ENCODE assay signal across 12 cellular contexts in genomic region chr14:63875311-63875710, GRCh38. TPM values are rescaled to one million over a fixed set of nuclear protein-coding genes. Genes with fewer than 3 reads are reported as not detected.
DNase-seq lines count a peak whose midpoint lies in the region; ATAC-seq, FAIRE-seq and TF ChIP-seq lines count a peak whose summit lies in the region.
"Had no signal": no experiment of that assay in that cellular context is flagged by ENCODE, and none has a peak within 500 bp of the region (broad histone marks: within the 10 kb centered on the region; RNA-seq: fewer than 3 reads in every experiment).

No MANE protein-coding gene starts in this region.

- H3K9me3 ChIP-seq in DOHH2 (ENCODE audit: control insufficient read depth, insufficient read depth, low read length) (no peaks in the 10 kb centered on the region), pancreas (no peaks in the 10 kb centered on the region)
- H3K9me3 ChIP-seq in effector memory CD4-positive, alpha-beta T cell (ENCODE audit: control insufficient read depth, low read length) = no peaks in the 10 kb centered on the region
- H3K9me3 ChIP-seq: Peyer's patch had no signal

- no peak overlapping the region for H3K4me3 ChIP-seq in DOHH2 (ENCODE audit: low read length)
- no peak overlapping the region for H3K4me3 ChIP-seq in pancreas
- no peak overlapping the region for H3K4me3 ChIP-seq in effector memory CD4-positive, alpha-beta T cell (ENCODE audit: insufficient read depth, low read depth, low read length, poor library complexity, severe bottlenecking)
- H3K4me3 ChIP-seq: Peyer's patch, skin epidermis had no signal

- H3K9me2 ChIP-seq in DOHH2 (replicated peaks; ENCODE audit: control insufficient read depth, low read length) = no peaks in the 10 kb centered on the region

- POLR2A ChIA-PET in HEK293T (lab: Yijun Ruan, JAX) = no interaction called here

- intact Hi-C loops in pancreas (cut with DNase I) = no loop called here

- DNase-seq in astrocyte of the hippocampus (ENCODE audit: low read depth, low spot score) = peak; percentile 26
- peak in 1 of 2 donors; percentile 74 for DNase-seq in foreskin keratinocyte
- DNase-seq in pancreas = no peak
- DNase-seq in NCI-H2029 treated with DMSO at 0.1 percent for 48 hours (lab: John Stamatoyannopoulos, UW) = no peak
- no peak for DNase-seq in effector memory CD4-positive, alpha-beta T cell
- no peak for DNase-seq in HEK293T (ENCODE audit: extremely low spot score)
- DNase-seq in GM19238 (ENCODE audit: insufficient read length, low spot score) = no peak
- DNase-seq: islet precursor cell, NCI-H2029, Peyer's patch had no signal

- H3F3A ChIP-seq in DOHH2 (ENCODE audit: control insufficient read depth, insufficient read depth) = no peaks in the 10 kb centered on the region

- H3K4me2 ChIP-seq in DOHH2 (ENCODE audit: low read length) = no peak overlapping the region

- peaks cover 80% of the 10 kb centered on the region for H3K4me1 ChIP-seq in DOHH2 (ENCODE audit: control insufficient read depth, low read length)
- peaks cover 28% of the 10 kb centered on the region for H3K4me1 ChIP-seq in foreskin keratinocyte
- H3K4me1 ChIP-seq in pancreas = peaks cover 0 to 14% (median 6%) of the 10 kb centered on the region in 3 donors
- H3K4me1 ChIP-seq in effector memory CD4-positive, alpha-beta T cell (ENCODE audit: control insufficient read depth, insufficient read depth, low read length, poor library complexity, severe bottlenecking) = no peaks in the 10 kb centered on the region

- H3K27me3 ChIP-seq in DOHH2 (ENCODE audit: control insufficient read depth, low read length) (no peaks in the 10 kb centered on the region), foreskin keratinocyte (no peaks in the 10 kb centered on the region), pancreas (no peaks in the 10 kb centered on the region)
- H3K27me3 ChIP-seq in effector memory CD4-positive, alpha-beta T cell (replicated peaks; ENCODE audit: control insufficient read depth, insufficient read depth, low read length, poor library complexity, severe bottlenecking) = no peaks in the 10 kb centered on the region
- H3K27me3 ChIP-seq: Peyer's patch had no signal

- CTCF ChIA-PET in HEK293T (lab: Yijun Ruan, JAX) = no interaction called here

- TF ChIP-seq CTCF in DOHH2 (IDR thresholded peaks at IDR 0.05; ENCODE audit: low read depth, low read length, poor library complexity, severe bottlenecking) (no peak), foreskin keratinocyte (conservative IDR thresholded peaks at IDR 0.05) (no peak), pancreas (IDR thresholded peaks at IDR 0.05) (no peak)

- peaks cover 4% of the 10 kb centered on the region; the same call in 1 of the 2 replicates for H4K20me1 ChIP-seq in DOHH2 (ENCODE audit: control insufficient read depth, insufficient read depth, low read depth, low read length)

- no peak for FAIRE-seq in pancreas (lab: Jason Lieb, UNC)

- WGBS in pancreas, 2 donors = 64 to 75% methylated on average over 2 of the region's 2 CpGs

- H3K79me2 ChIP-seq in DOHH2 (ENCODE audit: control insufficient read depth, low read length) = peaks cover 99% of the 10 kb centered on the region

- H3K27ac ChIP-seq in DOHH2 (ENCODE audit: low read depth, low read length) (peak overlapping the region; percentile 25; the same call in 1 of the 2 replicates), foreskin keratinocyte (peak overlapping the region; percentile 80), pancreas (peak overlapping the region in 2 of 4 donors; percentile 12 to 64)
- H3K27ac ChIP-seq in effector memory CD4-positive, alpha-beta T cell (ENCODE audit: insufficient read depth, low read length, poor library complexity, severe bottlenecking) = no peak overlapping the region

- peaks cover 67% of the 10 kb centered on the region for H3K36me3 ChIP-seq in DOHH2 (ENCODE audit: control insufficient read depth, low read length)
- no peaks in the 10 kb centered on the region for H3K36me3 ChIP-seq in pancreas
- H3K36me3 ChIP-seq in effector memory CD4-positive, alpha-beta T cell (ENCODE audit: control insufficient read depth, insufficient read depth, low read length) = peaks cover 4% of the 10 kb centered on the region
- H3K36me3 ChIP-seq: Peyer's patch had no signal

- peak; percentile 67 for ATAC-seq in foreskin keratinocyte
- peak in 3 of 4 donors; percentile 33 to 65 (median 55) for ATAC-seq in pancreas

TF ChIP-seq in HEK293T, 16 proteins besides CTCF, POLR2A, EP300 and RAD21:
- no peak for TF ChIP-seq ARNT (IDR thresholded peaks at IDR 0.05)
- no peak for TF ChIP-seq CTBP1 (IDR thresholded peaks at IDR 0.05; ENCODE audit: borderline replicate concordance)
- no peak for TF ChIP-seq ELF4 (IDR thresholded peaks at IDR 0.05)
- TF ChIP-seq FOXK2 (IDR thresholded peaks at IDR 0.05) = no peak
- TF ChIP-seq NFRKB (IDR thresholded peaks at IDR 0.05) = no peak
- no peak for TF ChIP-seq SP1 (IDR thresholded peaks at IDR 0.05)
- no peak for TF ChIP-seq ZNF384 (IDR thresholded peaks at IDR 0.05)
- no peak for TF ChIP-seq BHLHE40 (IDR thresholded peaks at IDR 0.05; ENCODE audit: borderline replicate concordance)
- TF ChIP-seq TARDBP (IDR thresholded peaks at IDR 0.05) = no peak
- TF ChIP-seq, protein P1, sequence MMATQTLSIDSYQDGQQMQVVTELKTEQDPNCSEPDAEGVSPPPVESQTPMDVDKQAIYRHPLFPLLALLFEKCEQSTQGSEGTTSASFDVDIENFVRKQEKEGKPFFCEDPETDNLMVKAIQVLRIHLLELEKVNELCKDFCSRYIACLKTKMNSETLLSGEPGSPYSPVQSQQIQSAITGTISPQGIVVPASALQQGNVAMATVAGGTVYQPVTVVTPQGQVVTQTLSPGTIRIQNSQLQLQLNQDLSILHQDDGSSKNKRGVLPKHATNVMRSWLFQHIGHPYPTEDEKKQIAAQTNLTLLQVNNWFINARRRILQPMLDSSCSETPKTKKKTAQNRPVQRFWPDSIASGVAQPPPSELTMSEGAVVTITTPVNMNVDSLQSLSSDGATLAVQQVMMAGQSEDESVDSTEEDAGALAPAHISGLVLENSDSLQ (IDR thresholded peaks at IDR 0.05) = no peak
- no peak for TF ChIP-seq SUZ12 (IDR thresholded peaks at IDR 0.05)
- no peak for TF ChIP-seq LEF1 (IDR thresholded peaks at IDR 0.05; ENCODE audit: borderline replicate concordance)
- TF ChIP-seq HDGF (IDR thresholded peaks at IDR 0.05; ENCODE audit: borderline replicate concordance) = no peak

RNA-seq across cellular contexts. Expression of gene SYNE2, which starts 22.5 kb away (rescaled TPM):
- 20.8 and 22.5 TPM in 2 replicates for total RNA-seq in foreskin keratinocyte
- polyA plus RNA-seq in foreskin keratinocyte = 5.2 and 6.9 TPM in 2 replicates
- total RNA-seq in pancreas = 100 to 1,000 TPM in 1 of 6 donors, 10 to 100 TPM in 5; 45.2 to 103 (median 57.4) TPM
- 10 to 100 TPM; 46.4 to 57.5 TPM for polyA plus RNA-seq in pancreas
